Comparison of ENCODE assay signal across 8 cellular contexts in genomic region chr5:56829137-56829536, GRCh38. TPM values are rescaled to one million over a fixed set of nuclear protein-coding genes. Genes with fewer than 3 reads are reported as not detected.
DNase-seq lines count a peak whose midpoint lies in the region; ATAC-seq, FAIRE-seq and TF ChIP-seq lines count a peak whose summit lies in the region.

No MANE protein-coding gene starts in this region.

- H3K9ac ChIP-seq in OCI-LY3 (ENCODE audit: low read length), result no peak overlapping the region
- no peak overlapping the region for H3K9ac ChIP-seq in kidney (ENCODE audit: low read length in 2 of 2)

- peaks cover 42% of the 10 kb centered on the region for H3K4me1 ChIP-seq in OCI-LY3 (ENCODE audit: low read length)
- peaks cover 21 to 22% of the 10 kb centered on the region in 2 donors for H3K4me1 ChIP-seq in kidney (ENCODE audit: control insufficient read depth in 1 of 2, insufficient read depth in 1 of 2, low read depth in 1 of 2, low read length in 2 of 2)

- peak overlapping the region; percentile 94 for H3K27ac Mint-ChIP-seq in activated naive CD4-positive, alpha-beta T cell treated with anti-CD3 and anti-CD28 coated beads for 36 hours

- H3K4me3 ChIP-seq in OCI-LY3 (ENCODE audit: low read length) (peak overlapping the region; percentile 52), kidney (ENCODE audit: low read length in 2 of 2) (no peak overlapping the region)

- peak; percentile 68 for ATAC-seq in GM19395 (IDR thresholded peaks at IDR 0.05; ENCODE audit: unreplicated experiment)
- no peak for ATAC-seq in GM18873 (IDR thresholded peaks at IDR 0.05; ENCODE audit: low FRiP score, unreplicated experiment)

- H3K27ac ChIP-seq in OCI-LY3 (ENCODE audit: low read length) (no peak overlapping the region), kidney (ENCODE audit: low read depth in 2 of 2, low read length in 2 of 2) (no peak overlapping the region)

- TF ChIP-seq CTCF in OCI-LY3 (IDR thresholded peaks at IDR 0.05; ENCODE audit: low read depth, low read length), result no peak
- no peak for TF ChIP-seq CTCF in kidney (IDR thresholded peaks at IDR 0.05; ENCODE audit: borderline replicate concordance, extremely low read depth, insufficient read depth)

- H3K79me2 ChIP-seq in OCI-LY3 (ENCODE audit: low read length), result peaks cover 100% of the 10 kb centered on the region

- H2AFZ ChIP-seq in OCI-LY3 (ENCODE audit: low read depth, low read length), result no peak overlapping the region

- no peaks in the 10 kb centered on the region for H3K27me3 Mint-ChIP-seq in activated naive CD4-positive, alpha-beta T cell treated with anti-CD3 and anti-CD28 coated beads for 36 hours (ENCODE audit: low read depth)

- H3K4me2 ChIP-seq in OCI-LY3 (ENCODE audit: low read length), result peak overlapping the region; percentile 67

- peak overlapping the region; percentile 74 for H3K4me3 Mint-ChIP-seq in activated naive CD4-positive, alpha-beta T cell treated with anti-CD3 and anti-CD28 coated beads for 36 hours

- no peak for FAIRE-seq in kidney (lab: Jason Lieb, UNC)

- no peaks in the 10 kb centered on the region for H3K36me3 Mint-ChIP-seq in activated naive CD4-positive, alpha-beta T cell treated with anti-CD3 and anti-CD28 coated beads for 36 hours (ENCODE audit: low read depth)

- intact Hi-C loops in activated naive CD4-positive, alpha-beta T cell treated with anti-CD3 and anti-CD28 coated beads for 36 hours (cut with micrococcal nuclease), result loop anchor here (1.0 to 2.0 kb wide), 4 partner anchors 13 to 500 kb away; no protein-coding TSS in a partner anchor
- intact Hi-C loops in kidney (cut with DNase I), result no loop called here

- H4K20me1 ChIP-seq in OCI-LY3 (ENCODE audit: insufficient read depth, low read length), result peaks cover 98% of the 10 kb centered on the region

- peak; percentile 82 for DNase-seq in activated naive CD4-positive, alpha-beta T cell treated with anti-CD3 and anti-CD28 coated beads for 36 hours
- peak; percentile 72 for DNase-seq in stimulated activated CD4-positive, alpha-beta T cell treated with anti-CD3 and anti-CD28 coated beads, Interleukin-2, amount 100 ng/mL, for 4 hours (ENCODE audit: low read depth)
- DNase-seq in NCI-H1105 (lab: John Stamatoyannopoulos, UW), result no peak
- no peak for DNase-seq in NK-92 treated with Interleukin-12 subunit alpha and Interleukin-12 subunit beta, amount 100 ng/mL, for 24 hours (lab: John Stamatoyannopoulos, UW)
- DNase-seq in kidney, result no peak

- H3K4me1 Mint-ChIP-seq in activated naive CD4-positive, alpha-beta T cell treated with anti-CD3 and anti-CD28 coated beads for 36 hours (ENCODE audit: low read depth), result peaks cover 92% of the 10 kb centered on the region

- H3K9me3 Mint-ChIP-seq in activated naive CD4-positive, alpha-beta T cell treated with anti-CD3 and anti-CD28 coated beads for 36 hours, result no peaks in the 10 kb centered on the region

- CTCF ChIA-PET in activated naive CD4-positive, alpha-beta T cell treated with anti-CD3 and anti-CD28 coated beads for 36 hours (lab: Charles Lee), result interaction anchor here (0.6 to 1.4 kb wide), 4 partner anchors 9 to 494 kb away, joined by 3 to 5 read pairs (median 4); no protein-coding TSS in a partner anchor

- H3K27me3 ChIP-seq in OCI-LY3 (ENCODE audit: low read depth, low read length), result no peaks in the 10 kb centered on the region

- H3K36me3 ChIP-seq in OCI-LY3 (replicated peaks; ENCODE audit: low read depth, low read length) (peaks cover 2% of the 10 kb centered on the region), kidney (ENCODE audit: control insufficient read depth in 1 of 2, insufficient read depth in 2 of 2, low read length in 2 of 2) (no peaks in the 10 kb centered on the region)

- H3K9me3 ChIP-seq in OCI-LY3 (ENCODE audit: insufficient read depth, low read length), result no peaks in the 10 kb centered on the region
- no peaks in the 10 kb centered on the region for H3K9me3 ChIP-seq in kidney (ENCODE audit: control insufficient read depth in 1 of 2, low read length in 2 of 2)

RNA-seq across cellular contexts. Expression of gene MAP3K1, which starts 13.8 kb away (rescaled TPM):
- total RNA-seq in activated naive CD4-positive, alpha-beta T cell treated with anti-CD3 and anti-CD28 coated beads for 36 hours, result 10 to 100 TPM; 18.2 to 19.2 TPM
- total RNA-seq in kidney, result 64.0 TPM
- polyA plus RNA-seq in kidney (ENCODE audit: insufficient read depth, low read depth, low replicate concordance), result 8.1 TPM

Comparison
In these comparisons a context has a peak if more than half of its experiments do, and no peak if none do; other contexts are left out.
1. DNase-seq: peak in activated naive CD4-positive, alpha-beta T cell treated with anti-CD3 and anti-CD28 coated beads for 36 hours (single experiment) and stimulated activated CD4-positive, alpha-beta T cell treated with anti-CD3 and anti-CD28 coated beads, Interleukin-2, amount 100 ng/mL, for 4 hours (single experiment); none in NCI-H1105 (single experiment), NK-92 treated with Interleukin-12 subunit alpha and Interleukin-12 subunit beta, amount 100 ng/mL, for 24 hours (single experiment) and kidney (single experiment).